In the genomic region with DNA sequence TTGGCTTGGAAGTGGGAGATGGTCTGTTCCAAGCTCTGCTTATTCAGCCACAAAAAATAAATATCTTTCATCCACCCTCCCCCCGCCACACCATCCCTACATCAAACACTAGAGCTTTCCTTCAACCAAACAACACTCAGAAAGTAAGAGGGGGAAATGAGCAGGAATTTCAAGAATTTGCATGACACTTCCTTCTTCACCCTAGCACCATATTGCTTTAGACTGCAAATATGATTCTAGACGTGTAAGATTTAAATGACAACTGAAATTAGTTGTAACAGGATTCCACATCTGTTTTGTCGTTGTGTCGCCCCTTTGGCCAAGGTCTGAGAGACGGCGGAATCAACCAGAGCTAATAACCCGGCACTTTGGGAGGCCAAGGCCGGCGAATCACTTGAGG, we compare ENCODE assay signal across 16 cellular contexts.
"Had no signal": no experiment of that assay in that cellular context is flagged by ENCODE, and none has a peak within 500 bp of the region (broad histone marks: within the 10 kb centered on the region; RNA-seq: fewer than 3 reads in every experiment).

No MANE protein-coding gene starts in this region.

- H3K27ac ChIP-seq: breast epithelium, gastrocnemius medialis, left lung, skin epidermis, thyroid gland had no signal

- ATAC-seq: activated CD8-positive, alpha-beta T cell treated with anti-CD3 and anti-CD28 coated beads for 36 hours; activated T-cell treated with anti-CD3 and anti-CD28 coated beads, Interleukin-2, amount 50 U/mL, for 72 hours; gastrocnemius medialis; left lung had no signal

- H3K4me1 ChIP-seq: breast epithelium, gastrocnemius medialis, thyroid gland had no signal

- H3K4me3 ChIP-seq: breast epithelium, gastrocnemius medialis, left lung, skin epidermis, thyroid gland had no signal

- H3K4me3 Mint-ChIP-seq: activated CD8-positive, alpha-beta T cell treated with anti-CD3 and anti-CD28 coated beads for 36 hours; activated naive CD8-positive, alpha-beta T cell treated with anti-CD3 and anti-CD28 coated beads, Interleukin-2, amount 10 ng/mL, durations not matched to agents 7 days and 5 days; activated T-cell treated with anti-CD3 and anti-CD28 coated beads, Interleukin-2, amount 50 U/mL, for 72 hours; immature natural killer cell; memory B cell; neural crest cell had no signal

- H3K36me3 Mint-ChIP-seq: activated naive CD8-positive, alpha-beta T cell treated with anti-CD3 and anti-CD28 coated beads, Interleukin-2, amount 10 ng/mL, durations not matched to agents 7 days and 5 days; immature natural killer cell; memory B cell had no signal

- H3K36me3 ChIP-seq: breast epithelium, gastrocnemius medialis, left lung, thyroid gland had no signal

- H3K9me3 Mint-ChIP-seq: activated CD8-positive, alpha-beta T cell treated with anti-CD3 and anti-CD28 coated beads for 36 hours; activated naive CD8-positive, alpha-beta T cell treated with anti-CD3 and anti-CD28 coated beads, Interleukin-2, amount 10 ng/mL, durations not matched to agents 7 days and 5 days; activated T-cell treated with anti-CD3 and anti-CD28 coated beads, Interleukin-2, amount 50 U/mL, for 72 hours; immature natural killer cell; memory B cell had no signal

- H3K9me3 ChIP-seq: breast epithelium, gastrocnemius medialis, left lung, thyroid gland had no signal

- DNase-seq: activated CD8-positive, alpha-beta memory T cell treated with anti-CD3 and anti-CD28 coated beads, Interleukin-2, amount 50 U/mL, for 4 hours; activated CD8-positive, alpha-beta T cell treated with anti-CD3 and anti-CD28 coated beads for 36 hours; activated gamma-delta T cell treated with Interleukin-2 at 50 U/mL for 16 hours; activated naive CD8-positive, alpha-beta T cell treated with anti-CD3 and anti-CD28 coated beads, Interleukin-2, amount 10 ng/mL, durations not matched to agents 7 days and 5 days; activated T-cell treated with anti-CD3 and anti-CD28 coated beads, Interleukin-2, amount 50 U/mL, for 72 hours; anterior cingulate cortex; gastrocnemius medialis; hippocampal formation; immature natural killer cell; left lung; SW 1271; thyroid gland had no signal

- H3K4me1 Mint-ChIP-seq: activated naive CD8-positive, alpha-beta T cell treated with anti-CD3 and anti-CD28 coated beads, Interleukin-2, amount 10 ng/mL, durations not matched to agents 7 days and 5 days; immature natural killer cell; memory B cell had no signal

- H3K27ac Mint-ChIP-seq: activated CD8-positive, alpha-beta T cell treated with anti-CD3 and anti-CD28 coated beads for 36 hours; activated naive CD8-positive, alpha-beta T cell treated with anti-CD3 and anti-CD28 coated beads, Interleukin-2, amount 10 ng/mL, durations not matched to agents 7 days and 5 days; activated T-cell treated with anti-CD3 and anti-CD28 coated beads, Interleukin-2, amount 50 U/mL, for 72 hours; immature natural killer cell; memory B cell had no signal

- H3K27me3 ChIP-seq: breast epithelium, gastrocnemius medialis, left lung, thyroid gland had no signal
